8 cellular contexts compared by ENCODE assay signal in the genomic region with DNA sequence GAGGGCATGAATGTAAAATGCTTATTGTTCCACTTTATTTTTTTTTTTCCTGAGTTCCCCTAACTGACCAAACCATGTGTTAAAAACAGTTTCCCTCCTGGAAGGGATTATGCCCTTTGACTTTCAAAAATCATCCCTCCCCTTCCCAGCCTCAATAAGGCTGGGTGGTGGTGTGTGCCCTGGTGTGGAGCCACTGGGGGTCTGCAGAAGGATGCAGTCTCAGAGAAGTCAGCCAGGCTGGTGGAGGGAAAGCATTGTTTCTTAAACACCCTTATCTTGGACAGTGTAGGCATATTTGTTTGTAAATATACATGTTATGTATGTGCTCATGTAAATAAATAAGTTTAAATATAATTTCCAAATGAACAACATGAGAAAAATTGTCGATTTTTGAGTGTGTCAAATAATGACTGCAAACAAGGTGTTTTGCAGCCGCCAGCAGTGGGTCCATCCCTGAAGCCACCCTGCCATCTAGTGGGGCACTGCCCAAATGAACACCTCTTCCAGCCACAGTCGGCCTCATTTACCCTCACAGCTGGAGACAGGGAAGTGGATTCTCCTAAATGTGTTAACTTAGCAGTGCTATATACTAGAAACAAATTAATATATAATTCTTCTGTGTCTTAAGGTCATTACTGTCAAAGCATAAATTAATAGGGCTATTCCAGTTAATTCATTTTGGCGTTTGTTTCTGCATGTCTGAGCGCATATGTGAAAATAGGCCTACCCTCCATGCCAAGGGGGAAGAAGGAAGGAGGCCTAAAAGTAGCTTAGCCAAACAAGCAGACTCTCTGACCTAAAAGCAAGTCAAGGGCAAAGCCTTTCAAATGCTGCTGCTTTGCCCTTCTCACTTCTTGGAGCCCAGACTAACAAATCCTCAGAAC.
A peak's percentile ranks its signal among the peaks of the same experiment; 100 is the strongest.
DNase-seq lines count a peak whose midpoint lies in the region; ATAC-seq, FAIRE-seq and TF ChIP-seq lines count a peak whose summit lies in the region.

No MANE protein-coding gene starts in this region.

- TF ChIP-seq POLR2A in body of pancreas (IDR thresholded peaks at IDR 0.05): no peak

- WGBS in body of pancreas, 2 donors: 29 to 32% methylated on average over 5 of the region's 5 CpGs

- no peak for FAIRE-seq in HTR-8/SVneo (lab: Jason Lieb, UNC)

- H3K36me3 ChIP-seq in body of pancreas (replicated peaks in 1 of 2; ENCODE audit: insufficient read depth in 1 of 2, low read depth in 2 of 2): no peaks in the 10 kb centered on the region

- no peak overlapping the region for H3K27ac ChIP-seq in body of pancreas

- DNase-seq in AG10803 (ENCODE audit: low read depth) (peak; percentile 32), HTR-8/SVneo (ENCODE audit: insufficient read length, low spot score) (peak; percentile 26), NCI-H69 (lab: John Stamatoyannopoulos, UW) (peak; percentile 92), body of pancreas (peak; percentile 26 to 45 (median 32)), left colon (peak in 1 of 2 donors; percentile 50), GDM1 (lab: John Stamatoyannopoulos, UW) (no peak)

- ATAC-seq in GM18858 (IDR thresholded peaks at IDR 0.05; ENCODE audit: unreplicated experiment): peak; percentile 77
- ATAC-seq in body of pancreas: peak; percentile 50
- ATAC-seq in left colon: peak; percentile 84
- ATAC-seq in HG02763 (IDR thresholded peaks at IDR 0.05; ENCODE audit: unreplicated experiment): no peak

- H3K27me3 ChIP-seq in body of pancreas: no peaks in the 10 kb centered on the region

- H3K9me3 ChIP-seq in body of pancreas: no peaks in the 10 kb centered on the region

- intact Hi-C loops in body of pancreas (cut with DNase I) (no loop called here), left colon (cut with DNase I, micrococcal nuclease) (no loop called here)

- H3K4me3 ChIP-seq in AG10803 (ENCODE audit: low read length) (no peak overlapping the region), body of pancreas (no peak overlapping the region)

- TF ChIP-seq CTCF in AG10803 (conservative IDR thresholded peaks at IDR 0.05; ENCODE audit: low read length): peak; percentile 64
- TF ChIP-seq CTCF in body of pancreas (IDR thresholded peaks at IDR 0.05): peak in 6 of 7 experiments; percentile 26 to 50 (median 46)

- no peaks in the 10 kb centered on the region for H3K4me1 ChIP-seq in body of pancreas
